ENCODE assay signal across 9 cellular contexts in the genomic region with DNA sequence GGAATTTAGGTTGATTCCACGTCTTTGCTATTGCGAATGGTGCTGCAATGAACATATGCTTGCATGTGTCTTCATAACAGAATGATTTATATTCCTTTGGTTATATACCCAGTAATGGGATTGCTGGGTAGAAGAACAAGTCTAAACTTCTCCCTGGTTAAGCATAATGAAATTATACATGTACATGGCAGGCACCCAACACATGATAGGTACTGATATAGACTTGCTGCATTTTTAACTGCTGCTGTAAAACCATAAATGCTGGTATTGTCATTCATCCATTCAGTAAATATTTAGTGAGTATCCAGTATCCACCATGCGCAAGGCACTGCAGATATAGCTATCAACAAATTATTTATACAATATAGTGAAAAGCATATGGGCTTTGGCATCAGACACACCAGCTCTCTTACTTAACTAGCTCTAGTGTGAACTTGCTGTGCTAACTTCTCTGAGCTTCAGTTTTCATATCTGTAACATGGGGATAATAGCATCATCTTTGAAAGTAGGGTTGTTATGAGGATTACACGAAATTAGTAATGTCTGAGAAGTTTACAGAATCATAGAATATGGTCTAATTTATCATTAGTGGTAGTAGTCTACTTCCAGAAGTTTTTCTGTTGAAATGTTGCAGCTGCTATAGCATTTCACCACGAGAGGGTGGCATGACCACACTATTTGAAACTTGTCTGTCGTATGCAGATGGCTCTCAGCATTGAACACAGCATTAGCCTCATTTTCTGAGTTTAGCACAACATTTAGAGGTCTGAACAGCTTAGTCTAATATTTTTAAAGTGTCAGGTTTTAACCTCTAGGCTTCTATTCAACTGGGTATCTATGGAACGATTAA. TPM values are rescaled to one million over a fixed set of nuclear protein-coding genes. Genes with fewer than 3 reads are reported as not detected.
A peak's percentile ranks its signal among the peaks of the same experiment; 100 is the strongest.
DNase-seq lines count a peak whose midpoint lies in the region; ATAC-seq, FAIRE-seq and TF ChIP-seq lines count a peak whose summit lies in the region.
"Had no signal": no experiment of that assay in that cellular context is flagged by ENCODE, and none has a peak within 500 bp of the region (broad histone marks: within the 10 kb centered on the region; RNA-seq: fewer than 3 reads in every experiment).

No MANE protein-coding gene starts in this region.

- peak; percentile 12 to 22 for DNase-seq in activated CD4-positive, alpha-beta T cell treated with anti-CD3 and anti-CD28 coated beads, Interleukin-2, amount 50 U/mL, for 48 hours
- no peak for DNase-seq in activated CD4-positive, alpha-beta T cell treated with anti-CD3 and anti-CD28 coated beads for 1 hour
- DNase-seq in Kasumi-1 (lab: John Stamatoyannopoulos, UW) (peak; percentile 54 to 59), astrocyte (ENCODE audit: low read depth) (no peak), kidney glomerular epithelial cell (lab: John Stamatoyannopoulos, UW) (peak; percentile 11)
- DNase-seq in natural killer cell treated with Interleukin-12 subunit alpha and Interleukin-12 subunit beta and Interleukin-15 and Interleukin-18, amount 100 ng/mL, for 72 hours (ENCODE audit: low spot score) = no peak

- H3K4me3 Mint-ChIP-seq in astrocyte (ENCODE audit: unreplicated experiment) = no peak overlapping the region
- no peak overlapping the region for H3K4me3 Mint-ChIP-seq in natural killer cell treated with Interleukin-12 subunit alpha and Interleukin-12 subunit beta and Interleukin-15 and Interleukin-18, amount 100 ng/mL, for 72 hours
- H3K4me3 Mint-ChIP-seq: activated naive CD4-positive, alpha-beta T cell treated with anti-CD3 and anti-CD28 coated beads, Interleukin-2, amount 50 U/mL, for 24 hours had no signal

- H3K27ac ChIP-seq in astrocyte (ENCODE audit: low read depth, low read length) (no peak overlapping the region), gastroesophageal sphincter (no peak overlapping the region)

- H3K9me3 ChIP-seq in astrocyte (ENCODE audit: insufficient read depth, low read depth, low read length) (no peaks in the 10 kb centered on the region), gastroesophageal sphincter (no peaks in the 10 kb centered on the region)

- FAIRE-seq in astrocyte (lab: Jason Lieb, UNC) = no peak

- H3K27ac Mint-ChIP-seq in astrocyte (ENCODE audit: unreplicated experiment) = no peak overlapping the region
- no peak overlapping the region for H3K27ac Mint-ChIP-seq in natural killer cell treated with Interleukin-12 subunit alpha and Interleukin-12 subunit beta and Interleukin-15 and Interleukin-18, amount 100 ng/mL, for 72 hours
- H3K27ac Mint-ChIP-seq: activated naive CD4-positive, alpha-beta T cell treated with anti-CD3 and anti-CD28 coated beads, Interleukin-2, amount 50 U/mL, for 24 hours had no signal

- H3K4me3 ChIP-seq in astrocyte (ENCODE audit: insufficient read depth, low read depth, low read length) = no peak overlapping the region
- H3K4me3 ChIP-seq in gastroesophageal sphincter = no peak overlapping the region

- H3K79me2 ChIP-seq in astrocyte (ENCODE audit: insufficient read depth, low read length) = no peaks in the 10 kb centered on the region

- peaks cover 9% of the 10 kb centered on the region for H3K4me1 Mint-ChIP-seq in astrocyte (ENCODE audit: low read depth, unreplicated experiment)
- no peaks in the 10 kb centered on the region for H3K4me1 Mint-ChIP-seq in natural killer cell treated with Interleukin-12 subunit alpha and Interleukin-12 subunit beta and Interleukin-15 and Interleukin-18, amount 100 ng/mL, for 72 hours (ENCODE audit: low read depth in 2 of 2)
- H3K4me1 Mint-ChIP-seq: activated naive CD4-positive, alpha-beta T cell treated with anti-CD3 and anti-CD28 coated beads, Interleukin-2, amount 50 U/mL, for 24 hours had no signal

- H3K27me3 ChIP-seq in astrocyte (ENCODE audit: insufficient read depth, low read length) (no peaks in the 10 kb centered on the region), gastroesophageal sphincter (peaks cover 4% of the 10 kb centered on the region)

- no peak overlapping the region for H3K4me2 ChIP-seq in astrocyte (ENCODE audit: low read length)

- H3K36me3 ChIP-seq in astrocyte (ENCODE audit: insufficient read depth, low read length) (no peaks in the 10 kb centered on the region), gastroesophageal sphincter (no peaks in the 10 kb centered on the region)

- H3K9ac ChIP-seq in astrocyte (ENCODE audit: low read length) = no peak overlapping the region

- H3K36me3 Mint-ChIP-seq in astrocyte (ENCODE audit: low read depth, unreplicated experiment) = no peaks in the 10 kb centered on the region
- no peaks in the 10 kb centered on the region for H3K36me3 Mint-ChIP-seq in natural killer cell treated with Interleukin-12 subunit alpha and Interleukin-12 subunit beta and Interleukin-15 and Interleukin-18, amount 100 ng/mL, for 72 hours
- H3K36me3 Mint-ChIP-seq: activated naive CD4-positive, alpha-beta T cell treated with anti-CD3 and anti-CD28 coated beads, Interleukin-2, amount 50 U/mL, for 24 hours had no signal

- no peak for TF ChIP-seq EP300 in gastroesophageal sphincter (IDR thresholded peaks at IDR 0.05)

- TF ChIP-seq CTCF in astrocyte (IDR thresholded peaks at IDR 0.05; ENCODE audit: insufficient read depth, low read depth, low read length) (peak; percentile 28), gastroesophageal sphincter (IDR thresholded peaks at IDR 0.05) (peak in 2 of 4 experiments; percentile 25 to 40)

- H4K20me1 ChIP-seq in astrocyte (ENCODE audit: insufficient read depth, low read length) = no peaks in the 10 kb centered on the region

- TF ChIP-seq POLR2A in gastroesophageal sphincter (IDR thresholded peaks at IDR 0.05) = no peak

- peaks cover 11% of the 10 kb centered on the region for H3K27me3 Mint-ChIP-seq in astrocyte (ENCODE audit: low read depth, unreplicated experiment)
- H3K27me3 Mint-ChIP-seq in natural killer cell treated with Interleukin-12 subunit alpha and Interleukin-12 subunit beta and Interleukin-15 and Interleukin-18, amount 100 ng/mL, for 72 hours = peaks cover 23 to 24% of the 10 kb centered on the region in 2 donors

- no peaks in the 10 kb centered on the region for H3K9me3 Mint-ChIP-seq in astrocyte (ENCODE audit: unreplicated experiment)
- H3K9me3 Mint-ChIP-seq in natural killer cell treated with Interleukin-12 subunit alpha and Interleukin-12 subunit beta and Interleukin-15 and Interleukin-18, amount 100 ng/mL, for 72 hours = no peaks in the 10 kb centered on the region
- H3K9me3 Mint-ChIP-seq: activated naive CD4-positive, alpha-beta T cell treated with anti-CD3 and anti-CD28 coated beads, Interleukin-2, amount 50 U/mL, for 24 hours had no signal

- ATAC-seq in GM21723 (IDR thresholded peaks at IDR 0.05; ENCODE audit: unreplicated experiment) (peak; percentile 89), gastroesophageal sphincter (no peak)
- ATAC-seq in natural killer cell treated with Interleukin-12 subunit alpha and Interleukin-12 subunit beta and Interleukin-15 and Interleukin-18, amount 100 ng/mL, for 72 hours = no peak

- H2AFZ ChIP-seq in astrocyte (ENCODE audit: low read depth, low read length) = no peak overlapping the region

- 39 to 48% methylated on average over 7 of the region's 7 CpGs for WGBS in gastroesophageal sphincter (ENCODE audit: low coverage in 1 of 2), 2 donors

- no peaks in the 10 kb centered on the region for H3K4me1 ChIP-seq in astrocyte (ENCODE audit: insufficient read depth, low read length)
- H3K4me1 ChIP-seq in gastroesophageal sphincter = no peaks in the 10 kb centered on the region

RNA-seq across cellular contexts. Expression of a gene that starts 32.0 kb away (rescaled TPM):
- total RNA-seq in astrocyte (108 and 117 TPM in 2 replicates), gastroesophageal sphincter (10 to 100 TPM; 53.7 to 82.8 (median 71.6) TPM)
- total RNA-seq in natural killer cell treated with Interleukin-12 subunit alpha and Interleukin-12 subunit beta and Interleukin-15 and Interleukin-18, amount 100 ng/mL, for 72 hours = 100 to 1,000 TPM in 1 of 2 donors, 10 to 100 TPM in 1; 54.9 to 113 TPM

Comparison
In these comparisons a context has a peak if more than half of its experiments do, and no peak if none do; other contexts are left out.
1. DNase-seq: peak in activated CD4-positive, alpha-beta T cell treated with anti-CD3 and anti-CD28 coated beads, Interleukin-2, amount 50 U/mL, for 48 hours (2 of 2), Kasumi-1 (2 of 2) and kidney glomerular epithelial cell (single experiment); none in activated CD4-positive, alpha-beta T cell treated with anti-CD3 and anti-CD28 coated beads for 1 hour (single experiment), astrocyte (single experiment) and natural killer cell treated with Interleukin-12 subunit alpha and Interleukin-12 subunit beta and Interleukin-15 and Interleukin-18, amount 100 ng/mL, for 72 hours (single experiment).